ENCODE assay signal across 8 cellular contexts in genomic region chr21:36209626-36210171, GRCh38. TPM values are rescaled to one million over a fixed set of nuclear protein-coding genes. Genes with fewer than 3 reads are reported as not detected.
DNase-seq lines count a peak whose midpoint lies in the region; ATAC-seq and TF ChIP-seq lines count a peak whose summit lies in the region.

No MANE protein-coding gene starts in this region.

- no peaks in the 10 kb centered on the region for H3K4me1 ChIP-seq in colonic mucosa

- H3K36me3 ChIP-seq in colonic mucosa = peaks cover 3% of the 10 kb centered on the region

- ATAC-seq in activated naive CD8-positive, alpha-beta T cell treated with anti-CD3 and anti-CD28 coated beads, Interleukin-2, amount 10 ng/mL, durations not matched to agents 7 days and 5 days (ENCODE audit: low read depth) = peak; percentile 52
- ATAC-seq in GM18505 (IDR thresholded peaks at IDR 0.05; ENCODE audit: unreplicated experiment) (no peak), GM21737 (IDR thresholded peaks at IDR 0.05; ENCODE audit: unreplicated experiment) (no peak)

- H3K9me3 Mint-ChIP-seq in activated naive CD8-positive, alpha-beta T cell treated with anti-CD3 and anti-CD28 coated beads, Interleukin-2, amount 10 ng/mL, durations not matched to agents 7 days and 5 days = no peaks in the 10 kb centered on the region
- H3K9me3 Mint-ChIP-seq in activated naive CD8-positive, alpha-beta T cell treated with anti-CD3 and anti-CD28 coated beads for 36 hours = no peaks in the 10 kb centered on the region
- H3K9me3 Mint-ChIP-seq in T-helper 1 cell treated with Interleukin-12 subunit alpha and Interleukin-12 subunit beta and Interleukin-4 antibody, amounts not matched to agents 30 μg/mL and 1 μg/mL, for 36 hours = no peaks in the 10 kb centered on the region
- H3K9me3 Mint-ChIP-seq in mesothelial cell of epicardium = no peaks in the 10 kb centered on the region

- H3K9ac ChIP-seq in colonic mucosa (ENCODE audit: low read depth in 2 of 2, low read length in 2 of 2) = no peak overlapping the region

- H3K27ac ChIP-seq in colonic mucosa = no peak overlapping the region

- peak overlapping the region; percentile 17 for H3K27ac Mint-ChIP-seq in activated naive CD8-positive, alpha-beta T cell treated with anti-CD3 and anti-CD28 coated beads, Interleukin-2, amount 10 ng/mL, durations not matched to agents 7 days and 5 days
- H3K27ac Mint-ChIP-seq in activated naive CD8-positive, alpha-beta T cell treated with anti-CD3 and anti-CD28 coated beads for 36 hours = no peak overlapping the region
- peak overlapping the region; percentile 22 for H3K27ac Mint-ChIP-seq in T-helper 1 cell treated with Interleukin-12 subunit alpha and Interleukin-12 subunit beta and Interleukin-4 antibody, amounts not matched to agents 30 μg/mL and 1 μg/mL, for 36 hours
- H3K27ac Mint-ChIP-seq in mesothelial cell of epicardium = no peak overlapping the region

- no peaks in the 10 kb centered on the region for H3K27me3 ChIP-seq in colonic mucosa

- POLR2A ChIA-PET in activated naive CD8-positive, alpha-beta T cell treated with anti-CD3 and anti-CD28 coated beads, Interleukin-2, amount 10 ng/mL, durations not matched to agents 7 days and 5 days (lab: Charles Lee) = interaction anchor here (1.3 to 1.8 kb wide), 3 partner anchors 36 to 59 kb away, joined by 3 to 5 read pairs (median 4); no protein-coding TSS in a partner anchor

- intact Hi-C loops in colonic mucosa (cut with DNase I) = loop anchor here (5.0 kb wide), 1 partner anchor 57 kb away; no protein-coding TSS in a partner anchor

- TF ChIP-seq POLR2A in NB4 (IDR thresholded peaks at IDR 0.05; ENCODE audit: extremely low read depth, insufficient read length) = no peak
- TF ChIP-seq POLR2A in GM18505 (IDR thresholded peaks at IDR 0.05; ENCODE audit: borderline replicate concordance, extremely low read depth, insufficient read depth, insufficient read length) = no peak

- H3K4me3 ChIP-seq in NB4 (ENCODE audit: low read depth, low read length) (no peak overlapping the region), colonic mucosa (no peak overlapping the region)

- H3K9me3 ChIP-seq in colonic mucosa = no peaks in the 10 kb centered on the region

- no peaks in the 10 kb centered on the region for H3K27me3 Mint-ChIP-seq in activated naive CD8-positive, alpha-beta T cell treated with anti-CD3 and anti-CD28 coated beads, Interleukin-2, amount 10 ng/mL, durations not matched to agents 7 days and 5 days
- no peaks in the 10 kb centered on the region for H3K27me3 Mint-ChIP-seq in activated naive CD8-positive, alpha-beta T cell treated with anti-CD3 and anti-CD28 coated beads for 36 hours
- H3K27me3 Mint-ChIP-seq in T-helper 1 cell treated with Interleukin-12 subunit alpha and Interleukin-12 subunit beta and Interleukin-4 antibody, amounts not matched to agents 30 μg/mL and 1 μg/mL, for 36 hours (ENCODE audit: low read depth) = no peaks in the 10 kb centered on the region
- H3K27me3 Mint-ChIP-seq in mesothelial cell of epicardium (ENCODE audit: low read depth) = no peaks in the 10 kb centered on the region

- H3K4me1 Mint-ChIP-seq in activated naive CD8-positive, alpha-beta T cell treated with anti-CD3 and anti-CD28 coated beads, Interleukin-2, amount 10 ng/mL, durations not matched to agents 7 days and 5 days = peaks cover 13% of the 10 kb centered on the region
- H3K4me1 Mint-ChIP-seq in activated naive CD8-positive, alpha-beta T cell treated with anti-CD3 and anti-CD28 coated beads for 36 hours = peaks cover 5% of the 10 kb centered on the region
- H3K4me1 Mint-ChIP-seq in T-helper 1 cell treated with Interleukin-12 subunit alpha and Interleukin-12 subunit beta and Interleukin-4 antibody, amounts not matched to agents 30 μg/mL and 1 μg/mL, for 36 hours (ENCODE audit: low read depth) = peaks cover 11% of the 10 kb centered on the region
- H3K4me1 Mint-ChIP-seq in mesothelial cell of epicardium = peaks cover 6% of the 10 kb centered on the region

- peaks cover 6% of the 10 kb centered on the region for H3K36me3 Mint-ChIP-seq in activated naive CD8-positive, alpha-beta T cell treated with anti-CD3 and anti-CD28 coated beads, Interleukin-2, amount 10 ng/mL, durations not matched to agents 7 days and 5 days
- H3K36me3 Mint-ChIP-seq in activated naive CD8-positive, alpha-beta T cell treated with anti-CD3 and anti-CD28 coated beads for 36 hours = peaks cover 3% of the 10 kb centered on the region
- peaks cover 13% of the 10 kb centered on the region for H3K36me3 Mint-ChIP-seq in T-helper 1 cell treated with Interleukin-12 subunit alpha and Interleukin-12 subunit beta and Interleukin-4 antibody, amounts not matched to agents 30 μg/mL and 1 μg/mL, for 36 hours (ENCODE audit: low read depth)
- H3K36me3 Mint-ChIP-seq in mesothelial cell of epicardium = peaks cover 12% of the 10 kb centered on the region

- DNase-seq in activated naive CD8-positive, alpha-beta T cell treated with anti-CD3 and anti-CD28 coated beads, Interleukin-2, amount 10 ng/mL, durations not matched to agents 7 days and 5 days = peak; percentile 33
- no peak for DNase-seq in activated naive CD8-positive, alpha-beta T cell treated with anti-CD3 and anti-CD28 coated beads for 36 hours
- DNase-seq in NB4 (ENCODE audit: low read depth) (peak; percentile 74), colonic mucosa (peak; percentile 71), mesothelial cell of epicardium (ENCODE audit: low spot score in 2 of 2, unreplicated experiment in 2 of 2) (no peak)

- no peak overlapping the region for H3K4me3 Mint-ChIP-seq in activated naive CD8-positive, alpha-beta T cell treated with anti-CD3 and anti-CD28 coated beads, Interleukin-2, amount 10 ng/mL, durations not matched to agents 7 days and 5 days
- no peak overlapping the region for H3K4me3 Mint-ChIP-seq in activated naive CD8-positive, alpha-beta T cell treated with anti-CD3 and anti-CD28 coated beads for 36 hours
- no peak overlapping the region for H3K4me3 Mint-ChIP-seq in T-helper 1 cell treated with Interleukin-12 subunit alpha and Interleukin-12 subunit beta and Interleukin-4 antibody, amounts not matched to agents 30 μg/mL and 1 μg/mL, for 36 hours
- H3K4me3 Mint-ChIP-seq in mesothelial cell of epicardium = no peak overlapping the region

- TF ChIP-seq CTCF in NB4 (IDR thresholded peaks at IDR 0.05; ENCODE audit: low read depth, low read length) (peak; percentile 57), colonic mucosa (IDR thresholded peaks at IDR 0.05) (peak; percentile 20), mesothelial cell of epicardium (IDR thresholded peaks at IDR 0.05; ENCODE audit: unreplicated experiment) (peak; percentile 26)

RNA-seq across cellular contexts. Expression of gene DOP1B, which starts 53.1 kb away (rescaled TPM):
- total RNA-seq in activated naive CD8-positive, alpha-beta T cell treated with anti-CD3 and anti-CD28 coated beads, Interleukin-2, amount 10 ng/mL, durations not matched to agents 7 days and 5 days = 10 to 100 TPM; 24.1 to 27.1 TPM
- 10 to 100 TPM in 1 of 2 experiments, 1 to 10 TPM in 1; 9.9 to 10.9 TPM for total RNA-seq in activated naive CD8-positive, alpha-beta T cell treated with anti-CD3 and anti-CD28 coated beads for 36 hours
- total RNA-seq in colonic mucosa (10 to 100 TPM; 72.5 to 78.8 TPM), mesothelial cell of epicardium (12.3 to 14.8 TPM (median 13.0 TPM) in 3 replicates)

Comparison
In these comparisons a context has a peak if more than half of its experiments do, and no peak if none do; other contexts are left out.
1. DNase-seq: peak in activated naive CD8-positive, alpha-beta T cell treated with anti-CD3 and anti-CD28 coated beads, Interleukin-2, amount 10 ng/mL, durations not matched to agents 7 days and 5 days (single experiment), NB4 (single experiment) and colonic mucosa (single experiment); none in activated naive CD8-positive, alpha-beta T cell treated with anti-CD3 and anti-CD28 coated beads for 36 hours (single experiment) and mesothelial cell of epicardium (0 of 2).
2. H3K27ac Mint-ChIP-seq: peak in activated naive CD8-positive, alpha-beta T cell treated with anti-CD3 and anti-CD28 coated beads, Interleukin-2, amount 10 ng/mL, durations not matched to agents 7 days and 5 days (single experiment) and T-helper 1 cell treated with Interleukin-12 subunit alpha and Interleukin-12 subunit beta and Interleukin-4 antibody, amounts not matched to agents 30 μg/mL and 1 μg/mL, for 36 hours (single experiment); none in activated naive CD8-positive, alpha-beta T cell treated with anti-CD3 and anti-CD28 coated beads for 36 hours (single experiment) and mesothelial cell of epicardium (single experiment).
3. Peak in every context shown above with its lines, with median percentiles within 50 percentile points of each other: CTCF ChIP-seq.